Comparison of ENCODE assay signal across 8 cellular contexts in the genomic region with DNA sequence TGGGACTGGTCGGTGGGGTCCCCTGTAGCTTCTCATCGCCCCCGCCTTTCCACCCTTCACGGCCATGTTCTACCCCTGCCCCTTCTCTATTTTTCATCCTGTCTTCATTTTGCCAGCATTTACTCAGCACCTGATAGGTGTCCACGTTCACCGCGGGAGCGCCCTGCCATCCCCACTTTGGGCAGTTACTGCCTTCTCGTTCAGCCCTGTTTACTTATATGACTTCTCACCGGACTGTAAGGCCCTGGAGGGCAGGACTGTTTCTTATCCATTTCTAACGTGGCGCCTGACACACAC. TPM values are rescaled to one million over a fixed set of nuclear protein-coding genes. Genes with fewer than 3 reads are reported as not detected.
A peak's percentile ranks its signal among the peaks of the same experiment; 100 is the strongest.
DNase-seq lines count a peak whose midpoint lies in the region; ATAC-seq, FAIRE-seq and TF ChIP-seq lines count a peak whose summit lies in the region.

No MANE protein-coding gene starts in this region.

- no peaks in the 10 kb centered on the region for H3K9me3 ChIP-seq in kidney (ENCODE audit: control insufficient read depth in 1 of 2, low read length in 2 of 2)
- H3K9me3 ChIP-seq in testis, result no peaks in the 10 kb centered on the region

- TF ChIP-seq CTCF in kidney (IDR thresholded peaks at IDR 0.05; ENCODE audit: borderline replicate concordance, extremely low read depth, insufficient read depth) (no peak), testis (IDR thresholded peaks at IDR 0.05) (no peak)

- H3K36me3 ChIP-seq in kidney (ENCODE audit: control insufficient read depth in 1 of 2, insufficient read depth in 2 of 2, low read length in 2 of 2), result peaks cover 8 to 14% of the 10 kb centered on the region in 2 donors
- H3K36me3 ChIP-seq in testis (ENCODE audit: low read depth, missing control alignments), result no peaks in the 10 kb centered on the region

- intact Hi-C loops in activated CD4-positive, alpha-beta T cell treated with anti-CD3 and anti-CD28 coated beads for 36 hours (cut with DNase I, micrococcal nuclease), result loop anchor here (1.0 to 10.0 kb wide), 12 partner anchors 39 to 968 kb away; a partner anchor contains a TSS
- intact Hi-C loops in kidney (cut with DNase I) (no loop called here), testis (cut with DNase I; ENCODE audit: low total_unique reads) (no loop called here)

- no peaks in the 10 kb centered on the region for H3K27me3 ChIP-seq in testis

- H3K27ac ChIP-seq in kidney (ENCODE audit: low read depth in 2 of 2, low read length in 2 of 2) (peak overlapping the region; percentile 93 to 95), testis (peak overlapping the region; percentile 90 to 93)

- TF ChIP-seq POLR2A in testis (IDR thresholded peaks at IDR 0.05), result no peak

- H3K4me1 ChIP-seq in kidney (ENCODE audit: control insufficient read depth in 1 of 2, insufficient read depth in 1 of 2, low read depth in 1 of 2, low read length in 2 of 2) (peaks cover 5 to 20% of the 10 kb centered on the region in 2 donors), testis (peaks cover 17% of the 10 kb centered on the region)

- H3K27ac Mint-ChIP-seq in activated CD4-positive, alpha-beta T cell treated with anti-CD3 and anti-CD28 coated beads for 36 hours, result peak overlapping the region; percentile 94
- H3K27ac Mint-ChIP-seq in activated naive CD8-positive, alpha-beta T cell, result peak overlapping the region; percentile 95

- WGBS in testis, 2 donors, result 0% methylated on average over 8 to 12 of the region's 12 CpGs

- H3K4me3 ChIP-seq in kidney (ENCODE audit: low read length in 2 of 2), result peak overlapping the region; percentile 86 to 95
- peak overlapping the region; percentile 88 to 91 for H3K4me3 ChIP-seq in testis

- H3K9me3 Mint-ChIP-seq in activated CD4-positive, alpha-beta T cell treated with anti-CD3 and anti-CD28 coated beads for 36 hours (ENCODE audit: low read depth), result no peaks in the 10 kb centered on the region
- H3K9me3 Mint-ChIP-seq in activated naive CD8-positive, alpha-beta T cell (ENCODE audit: low read depth), result no peaks in the 10 kb centered on the region

- no peaks in the 10 kb centered on the region for H3K27me3 Mint-ChIP-seq in activated CD4-positive, alpha-beta T cell treated with anti-CD3 and anti-CD28 coated beads for 36 hours
- H3K27me3 Mint-ChIP-seq in activated naive CD8-positive, alpha-beta T cell, result no peaks in the 10 kb centered on the region

- peak overlapping the region; percentile 81 to 97 for H3K9ac ChIP-seq in kidney (ENCODE audit: low read length in 2 of 2)

- peaks cover 36% of the 10 kb centered on the region for H3K4me1 Mint-ChIP-seq in activated CD4-positive, alpha-beta T cell treated with anti-CD3 and anti-CD28 coated beads for 36 hours
- peaks cover 40% of the 10 kb centered on the region for H3K4me1 Mint-ChIP-seq in activated naive CD8-positive, alpha-beta T cell (ENCODE audit: low read depth)

- ATAC-seq in activated CD4-positive, alpha-beta T cell treated with anti-CD3 and anti-CD28 coated beads for 36 hours, result no peak

- H3K36me3 Mint-ChIP-seq in activated CD4-positive, alpha-beta T cell treated with anti-CD3 and anti-CD28 coated beads for 36 hours (ENCODE audit: low read depth), result peaks cover 16% of the 10 kb centered on the region
- H3K36me3 Mint-ChIP-seq in activated naive CD8-positive, alpha-beta T cell, result peaks cover 3% of the 10 kb centered on the region

- DNase-seq in activated CD4-positive, alpha-beta T cell treated with anti-CD3 and anti-CD28 coated beads for 36 hours, result no peak
- DNase-seq in activated CD4-positive, alpha-beta T cell treated with anti-CD3 and anti-CD28 coated beads for 4 hours, result no peak
- DNase-seq in kidney, result no peak
- DNase-seq in testis, result no peak
- no peak for DNase-seq in islet precursor cell
- no peak for DNase-seq in dermis blood vessel endothelial cell
- no peak for DNase-seq in activated CD8-positive, alpha-beta memory T cell treated with anti-CD3 and anti-CD28 coated beads, Interleukin-2, amount 50 U/mL, for 48 hours

- H3K4me3 Mint-ChIP-seq in activated CD4-positive, alpha-beta T cell treated with anti-CD3 and anti-CD28 coated beads for 36 hours, result peak overlapping the region; percentile 97
- peak overlapping the region; percentile 96 for H3K4me3 Mint-ChIP-seq in activated naive CD8-positive, alpha-beta T cell

- no peak for FAIRE-seq in kidney (lab: Jason Lieb, UNC)

- CTCF ChIA-PET in activated CD4-positive, alpha-beta T cell treated with anti-CD3 and anti-CD28 coated beads for 36 hours (lab: Charles Lee), result interaction anchor here (0.6 to 2.5 kb wide), 3 partner anchors 38 to 197 kb away, joined by 3 to 8 read pairs (median 4); a partner anchor contains a TSS

- POLR2A ChIA-PET in activated CD4-positive, alpha-beta T cell treated with anti-CD3 and anti-CD28 coated beads for 36 hours (lab: Charles Lee), result interaction anchor here (2.6 kb wide), 1 partner anchor 72 kb away, joined by 63 read pairs; no protein-coding TSS in a partner anchor

RNA-seq across cellular contexts. Expression of a gene that starts 0.4 kb away (rescaled TPM):
- 10 to 100 TPM; 52.5 to 71.6 TPM for total RNA-seq in activated CD4-positive, alpha-beta T cell treated with anti-CD3 and anti-CD28 coated beads for 36 hours
- 77.6 TPM for total RNA-seq in kidney
- polyA plus RNA-seq in kidney (ENCODE audit: insufficient read depth, low read depth, low replicate concordance), result 41.1 TPM
- 10 to 100 TPM; 77.5 to 95.3 TPM for total RNA-seq in testis
- 80.0 TPM for polyA plus RNA-seq in testis (ENCODE audit: insufficient read depth, low read depth, low replicate concordance)
- 61.1 and 95.3 TPM in 2 replicates for total RNA-seq in dermis blood vessel endothelial cell

RNA-seq across cellular contexts. Expression of a gene that starts 38.7 kb away (rescaled TPM):
- total RNA-seq in activated CD4-positive, alpha-beta T cell treated with anti-CD3 and anti-CD28 coated beads for 36 hours, result 10 to 100 TPM; 30.2 to 31.5 TPM
- total RNA-seq in kidney (24.7 TPM), testis (10 to 100 TPM; 69.8 to 83.9 TPM), dermis blood vessel endothelial cell (39.2 and 45.4 TPM in 2 replicates)
- polyA plus RNA-seq in kidney (ENCODE audit: insufficient read depth, low read depth, low replicate concordance) (28.5 TPM), testis (ENCODE audit: insufficient read depth, low read depth, low replicate concordance) (44.5 TPM)

RNA-seq across cellular contexts. Expression of a gene that starts 46.1 kb away (rescaled TPM):
- 10 to 100 TPM; 11.7 to 11.9 TPM for total RNA-seq in activated CD4-positive, alpha-beta T cell treated with anti-CD3 and anti-CD28 coated beads for 36 hours
- total RNA-seq in kidney (58.8 TPM), testis (10 to 100 TPM; 33.1 to 62.0 TPM), dermis blood vessel endothelial cell (242 and 359 TPM in 2 replicates)
- polyA plus RNA-seq in kidney (ENCODE audit: insufficient read depth, low read depth, low replicate concordance) (103 TPM), testis (ENCODE audit: insufficient read depth, low read depth, low replicate concordance) (41.3 TPM)

RNA-seq across cellular contexts. Expression of a gene that starts 54.4 kb away (rescaled TPM):
- total RNA-seq in activated CD4-positive, alpha-beta T cell treated with anti-CD3 and anti-CD28 coated beads for 36 hours, result 10 to 100 TPM; 21.0 to 23.1 TPM
- total RNA-seq in kidney, result 42.5 TPM
- 52.1 TPM for polyA plus RNA-seq in kidney (ENCODE audit: insufficient read depth, low read depth, low replicate concordance)
- total RNA-seq in testis, result 100 to 1,000 TPM; 140 to 144 TPM
- 73.5 TPM for polyA plus RNA-seq in testis (ENCODE audit: insufficient read depth, low read depth, low replicate concordance)
- total RNA-seq in dermis blood vessel endothelial cell, result 87.1 and 117 TPM in 2 replicates

Comparison
In these comparisons a context has a peak if more than half of its experiments do, and no peak if none do; other contexts are left out.
1. intact Hi-C loops: an anchor here in activated CD4-positive, alpha-beta T cell treated with anti-CD3 and anti-CD28 coated beads for 36 hours (1.0 to 10.0 kb wide); none called in kidney and testis.